ENCODE assay signal across 8 cellular contexts in the genomic region with DNA sequence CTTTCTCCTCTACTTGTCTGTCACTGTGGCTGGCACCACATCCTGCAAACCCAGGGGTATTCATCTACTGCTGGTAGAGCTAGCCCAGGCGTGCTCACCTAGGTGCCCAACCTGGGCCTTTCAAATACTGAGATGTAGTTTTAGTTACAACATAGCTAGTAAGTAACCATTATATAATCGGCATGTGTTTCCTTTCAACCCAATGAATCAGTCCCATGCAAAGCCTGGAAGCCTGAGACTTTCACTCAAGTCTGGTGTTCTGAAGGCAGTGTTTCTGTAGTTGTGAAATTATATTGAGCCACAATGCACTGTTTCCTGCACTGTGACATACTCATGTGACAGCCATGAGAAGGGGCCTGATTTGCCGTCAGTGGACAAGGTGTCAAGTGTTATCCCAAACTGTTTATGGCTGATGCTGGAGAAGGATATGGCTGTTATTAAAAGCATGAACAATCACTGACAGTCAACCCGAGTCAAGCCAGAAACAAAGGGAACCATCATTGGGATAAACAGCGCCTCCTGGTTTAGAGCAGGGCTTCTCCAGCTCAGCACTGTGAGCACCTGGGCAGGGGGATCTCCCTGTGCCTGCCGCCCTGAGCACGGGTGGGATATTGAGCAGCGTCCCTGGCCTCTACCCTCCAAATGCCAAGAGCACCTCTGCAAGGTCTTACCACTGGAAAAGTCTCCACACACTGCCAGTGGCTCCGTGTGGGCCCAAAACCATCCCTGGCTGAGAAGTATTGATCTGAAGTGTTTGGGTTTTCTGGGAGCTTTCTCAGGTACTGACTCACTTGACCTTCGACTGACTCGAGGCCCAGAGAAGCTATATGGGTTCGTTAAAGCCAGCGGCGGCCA. TPM values are rescaled to one million over a fixed set of nuclear protein-coding genes. Genes with fewer than 3 reads are reported as not detected.
A peak's percentile ranks its signal among the peaks of the same experiment; 100 is the strongest.
DNase-seq lines count a peak whose midpoint lies in the region; ATAC-seq and TF ChIP-seq lines count a peak whose summit lies in the region.

No MANE protein-coding gene starts in this region.

- H3K4me2 ChIP-seq in KMS-11: peak overlapping the region; percentile 100

- no peaks in the 10 kb centered on the region for H3K9me3 Mint-ChIP-seq in activated naive CD4-positive, alpha-beta T cell treated with anti-CD3 and anti-CD28 coated beads, Interleukin-2, amount 50 U/mL, for 72 hours
- H3K9me3 Mint-ChIP-seq in stimulated activated memory B cell treated with anti-CD40 and anti-IgM and Interleukin-4, amounts not matched to agents 10 μg/mL and 1 μg/mL and 100 μg/mL, for 72 hours: no peaks in the 10 kb centered on the region

- H3K27me3 Mint-ChIP-seq in stimulated activated memory B cell treated with anti-CD40 and anti-IgM and Interleukin-4, amounts not matched to agents 10 μg/mL and 1 μg/mL and 100 μg/mL, for 72 hours: no peaks in the 10 kb centered on the region

- no peaks in the 10 kb centered on the region for H3K27me3 ChIP-seq in KMS-11 (ENCODE audit: insufficient read depth, low read depth)

- ATAC-seq in activated naive CD4-positive, alpha-beta T cell treated with anti-CD3 and anti-CD28 coated beads, Interleukin-2, amount 50 U/mL, for 72 hours: peak in 1 of 2 donors; percentile 43
- ATAC-seq in stimulated activated memory B cell treated with anti-CD40 and anti-IgM and Interleukin-4, amounts not matched to agents 10 μg/mL and 1 μg/mL and 100 μg/mL, for 72 hours: no peak
- ATAC-seq in GM18870 (IDR thresholded peaks at IDR 0.05; ENCODE audit: unreplicated experiment) (no peak), GM21367 (IDR thresholded peaks at IDR 0.05; ENCODE audit: unreplicated experiment) (no peak)

- H3K36me3 ChIP-seq in KMS-11 (ENCODE audit: insufficient read depth): peaks cover 16% of the 10 kb centered on the region; the same call in 1 of the 2 replicates

- peak; percentile 53; the same call in 1 of the 2 replicates for TF ChIP-seq CTCF in KMS-11 (conservative IDR thresholded peaks at IDR 0.05; ENCODE audit: low read depth, low read length)

- H2AFZ ChIP-seq in KMS-11 (ENCODE audit: low read depth): no peak overlapping the region

- DNase-seq in NCI-H1092 treated with DMSO at 0.1 percent for 48 hours (lab: John Stamatoyannopoulos, UW): peak; percentile 49
- DNase-seq in NCI-H1092 (lab: John Stamatoyannopoulos, UW): no peak
- no peak for DNase-seq in activated naive CD4-positive, alpha-beta T cell treated with anti-CD3 and anti-CD28 coated beads, Interleukin-2, amount 50 U/mL, for 72 hours (ENCODE audit: low spot score in 2 of 2)

- H3K4me1 ChIP-seq in KMS-11 (ENCODE audit: low read depth, poor library complexity, severe bottlenecking): peaks cover 24% of the 10 kb centered on the region

- H3K27ac ChIP-seq in KMS-11: peak overlapping the region; percentile 64; the same call in 1 of the 2 replicates

- H3K27ac Mint-ChIP-seq in activated naive CD4-positive, alpha-beta T cell treated with anti-CD3 and anti-CD28 coated beads, Interleukin-2, amount 50 U/mL, for 72 hours: peak overlapping the region; percentile 91 to 97
- peak overlapping the region; percentile 85 for H3K27ac Mint-ChIP-seq in stimulated activated memory B cell treated with anti-CD40 and anti-IgM and Interleukin-4, amounts not matched to agents 10 μg/mL and 1 μg/mL and 100 μg/mL, for 72 hours

- H3K4me3 ChIP-seq in KMS-11 (IDR thresholded peaks at IDR 0.05; ENCODE audit: insufficient read depth, low read depth, low read length) (no peak overlapping the region), iPS-18c (ENCODE audit: insufficient read depth, low read depth, low read length) (peak overlapping the region; percentile 76)

- H3K4me3 Mint-ChIP-seq in stimulated activated memory B cell treated with anti-CD40 and anti-IgM and Interleukin-4, amounts not matched to agents 10 μg/mL and 1 μg/mL and 100 μg/mL, for 72 hours: peak overlapping the region; percentile 86

- peaks cover 16 to 42% of the 10 kb centered on the region in 2 donors for H3K36me3 Mint-ChIP-seq in activated naive CD4-positive, alpha-beta T cell treated with anti-CD3 and anti-CD28 coated beads, Interleukin-2, amount 50 U/mL, for 72 hours
- peaks cover 35% of the 10 kb centered on the region for H3K36me3 Mint-ChIP-seq in stimulated activated memory B cell treated with anti-CD40 and anti-IgM and Interleukin-4, amounts not matched to agents 10 μg/mL and 1 μg/mL and 100 μg/mL, for 72 hours

- H4K20me1 ChIP-seq in KMS-11 (ENCODE audit: insufficient read depth): peaks cover 28% of the 10 kb centered on the region

- peaks cover 62% of the 10 kb centered on the region for H3K79me2 ChIP-seq in KMS-11 (ENCODE audit: insufficient read depth, low read depth)

- H3K9me3 ChIP-seq in iPS-18c (ENCODE audit: control insufficient read depth, insufficient read depth, low read length): no peaks in the 10 kb centered on the region

- H3K9ac ChIP-seq in KMS-11: peak overlapping the region; percentile 87

- H3K4me1 Mint-ChIP-seq in stimulated activated memory B cell treated with anti-CD40 and anti-IgM and Interleukin-4, amounts not matched to agents 10 μg/mL and 1 μg/mL and 100 μg/mL, for 72 hours: peaks cover 57% of the 10 kb centered on the region

RNA-seq across cellular contexts. Expression of gene PSMA7, which starts 1.6 kb away (rescaled TPM):
- total RNA-seq in activated naive CD4-positive, alpha-beta T cell treated with anti-CD3 and anti-CD28 coated beads, Interleukin-2, amount 50 U/mL, for 72 hours: 100 to 1,000 TPM; 253 to 333 TPM

RNA-seq across cellular contexts. Expression of gene SS18L1, which starts 1.9 kb away (rescaled TPM):
- 10 to 100 TPM; 21.7 to 52.4 TPM for total RNA-seq in activated naive CD4-positive, alpha-beta T cell treated with anti-CD3 and anti-CD28 coated beads, Interleukin-2, amount 50 U/mL, for 72 hours

RNA-seq across cellular contexts. Expression of gene LSM14B, which starts 19.3 kb away (rescaled TPM):
- 10 to 100 TPM; 34.3 to 35.6 TPM for total RNA-seq in activated naive CD4-positive, alpha-beta T cell treated with anti-CD3 and anti-CD28 coated beads, Interleukin-2, amount 50 U/mL, for 72 hours

RNA-seq across cellular contexts. Expression of gene MTG2, which starts 41.2 kb away (rescaled TPM):
- total RNA-seq in activated naive CD4-positive, alpha-beta T cell treated with anti-CD3 and anti-CD28 coated beads, Interleukin-2, amount 50 U/mL, for 72 hours: 10 to 100 TPM; 33.9 to 39.5 TPM
